9 cellular contexts compared by ENCODE assay signal in genomic region chr17:27630607-27631408, GRCh38. TPM values are rescaled to one million over a fixed set of nuclear protein-coding genes. Genes with fewer than 3 reads are reported as not detected.
DNase-seq lines count a peak whose midpoint lies in the region; ATAC-seq and TF ChIP-seq lines count a peak whose summit lies in the region.
"Had no signal": no experiment of that assay in that cellular context is flagged by ENCODE, and none has a peak within 500 bp of the region (broad histone marks: within the 10 kb centered on the region; RNA-seq: fewer than 3 reads in every experiment).

LGALS9 (plus strand) TSS chr17:27631188; CDS start chr17:27631266, 78 bp downstream.

- TF ChIP-seq CTCF in CD8-positive, alpha-beta T cell (IDR thresholded peaks at IDR 0.05), result no peak
- TF ChIP-seq CTCF in IMR-90 (conservative IDR thresholded peaks at IDR 0.05; ENCODE audit: low read depth, low read length), result no peak
- no peak for TF ChIP-seq CTCF in spleen (IDR thresholded peaks at IDR 0.05 in 8 of 11, conservative IDR thresholded peaks at IDR 0.05 in 3 of 11)

- no peak within 1 kb of the TSS for H2AK9ac ChIP-seq in IMR-90 (replicated peaks; ENCODE audit: low read depth, low read length, poor library complexity)

- H3K4me3 ChIP-seq in CD8-positive, alpha-beta T cell (ENCODE audit: low read depth, low read length), result peak within 1 kb of the TSS; percentile 88
- H3K4me3 ChIP-seq in IMR-90 (ENCODE audit: insufficient read depth, low read depth, low read length), result no peak within 1 kb of the TSS
- peak within 1 kb of the TSS; percentile 34 to 79 (median 52) for H3K4me3 ChIP-seq in spleen

- no peaks in the 10 kb centered on the region for H3K9me3 ChIP-seq in CD8-positive, alpha-beta T cell (ENCODE audit: low read length)
- H3K9me3 ChIP-seq in IMR-90 (ENCODE audit: control insufficient read depth, insufficient read depth, low read length) (no peaks in the 10 kb centered on the region), spleen (no peaks in the 10 kb centered on the region)

- no peak within 1 kb of the TSS for H3K9ac ChIP-seq in IMR-90 (ENCODE audit: low read depth, low read length)

- TF ChIP-seq RAD21 in IMR-90 (IDR thresholded peaks at IDR 0.05; ENCODE audit: low read length), result no peak

- CTCF ChIA-PET in CD8-positive, alpha-beta T cell (lab: Charles Lee), result interaction anchor here (0.8 kb wide), 1 partner anchor 24 kb away, joined by 3 read pairs; no protein-coding TSS in a partner anchor
- CTCF ChIA-PET in IMR-90 (lab: Yijun Ruan, JAX), result no interaction called here

- H4K91ac ChIP-seq in IMR-90 (ENCODE audit: insufficient read depth, low read depth, low read length), result peak within 1 kb of the TSS; percentile 12; the same call in 1 of the 2 replicates

- no peak within 1 kb of the TSS for H2BK5ac ChIP-seq in IMR-90 (ENCODE audit: low read depth, low read length, poor library complexity, severe bottlenecking)

- peak in 6 of 7 experiments; percentile 6 to 62 (median 42) for DNase-seq in CD8-positive, alpha-beta T cell
- DNase-seq in IMR-90 (peak; percentile 38), Right ventricle myocardium inferior (ENCODE audit: missing footprints) (no peak), spleen (peak; percentile 84), NCI-H1417 treated with DMSO at 0.1 percent for 48 hours (lab: John Stamatoyannopoulos, UW) (no peak), NCI-H2171 treated with DMSO at 0.1 percent for 48 hours (lab: John Stamatoyannopoulos, UW) (no peak)
- DNase-seq in activated T-cell treated with anti-CD3 and anti-CD28 coated beads, Interleukin-2, amount 50 U/mL, for 4 hours, result no peak

- peak within 1 kb of the TSS; percentile 22 for H2AFZ ChIP-seq in IMR-90 (replicated peaks; ENCODE audit: low read length, poor library complexity)

- peak within 1 kb of the TSS; percentile 61 for H2AK5ac ChIP-seq in IMR-90 (ENCODE audit: low read depth, low read length)

- peak within 1 kb of the TSS; percentile 84 for H3K27ac Mint-ChIP-seq in CD8-positive, alpha-beta T cell

- H3K27me3 Mint-ChIP-seq in CD8-positive, alpha-beta T cell (ENCODE audit: low read depth), result no peaks in the 10 kb centered on the region
- no peaks in the 10 kb centered on the region for H3K27me3 Mint-ChIP-seq in activated T-cell treated with anti-CD3 and anti-CD28 coated beads, Interleukin-2, amount 50 U/mL, for 4 hours (ENCODE audit: low read depth)

- dilution Hi-C loops in IMR-90 (cut with HindIII; ENCODE audit: low sequenced_read_pairs, unreplicated experiment), result no loop called here

- H3K23ac ChIP-seq in IMR-90 (ENCODE audit: low read depth, low read length), result no peak within 1 kb of the TSS

- in situ Hi-C loops in IMR-90 (cut with MboI; ENCODE audit: low sequenced_read_pairs), result loop anchor here (10.0 kb wide), 2 partner anchors 56 to 396 kb away; no protein-coding TSS in a partner anchor

- H3K14ac ChIP-seq in IMR-90 (replicated peaks; ENCODE audit: low read depth, low read length), result peak within 1 kb of the TSS; percentile 7; the same call in 1 of the 2 replicates

- H3K4ac ChIP-seq in IMR-90 (ENCODE audit: low read depth, low read length), result peak within 1 kb of the TSS; percentile 11; the same call in 1 of the 2 replicates

- H3K56ac ChIP-seq in IMR-90 (ENCODE audit: extremely low read depth, insufficient read depth, low read length), result no peak within 1 kb of the TSS

- H3K9me3 Mint-ChIP-seq in CD8-positive, alpha-beta T cell, result no peaks in the 10 kb centered on the region
- H3K9me3 Mint-ChIP-seq in activated T-cell treated with anti-CD3 and anti-CD28 coated beads, Interleukin-2, amount 50 U/mL, for 4 hours, result no peaks in the 10 kb centered on the region

- no CpG with 5 or more reads among the region's 10 CpGs for WGBS in IMR-90 (ENCODE audit: extremely low coverage in 2 of 2, insufficient read length in 1 of 2), 2 experiments
- WGBS in spleen, 5 donors, result 32 to 39% (median 34%) methylated on average over 10 of the region's 10 CpGs

- no peak within 1 kb of the TSS for H3K4me2 ChIP-seq in IMR-90 (ENCODE audit: low read depth, low read length)

- H3K36me3 ChIP-seq in CD8-positive, alpha-beta T cell (ENCODE audit: insufficient read depth, low read length), result no peaks in the 10 kb centered on the region
- H3K36me3 ChIP-seq in IMR-90 (ENCODE audit: control insufficient read depth, insufficient read depth, low read length), result peaks cover 21% of the 10 kb centered on the region
- H3K36me3 ChIP-seq in spleen, result peaks cover 0 to 20% (median 3%) of the 10 kb centered on the region in 6 donors

- no peaks in the 10 kb centered on the region for H4K20me1 ChIP-seq in IMR-90 (ENCODE audit: insufficient read depth, low read length)

- peaks cover 24% of the 10 kb centered on the region for H3K4me1 Mint-ChIP-seq in CD8-positive, alpha-beta T cell (ENCODE audit: low read depth)
- peaks cover 53% of the 10 kb centered on the region for H3K4me1 Mint-ChIP-seq in activated T-cell treated with anti-CD3 and anti-CD28 coated beads, Interleukin-2, amount 50 U/mL, for 4 hours (ENCODE audit: low read depth)

- H2BK20ac ChIP-seq in IMR-90 (ENCODE audit: low read depth, low read length), result no peak within 1 kb of the TSS

- no peak within 1 kb of the TSS for H3K18ac ChIP-seq in IMR-90 (ENCODE audit: low read depth, low read length)

- H2BK15ac ChIP-seq in IMR-90 (ENCODE audit: low read depth, low read length), result no peak within 1 kb of the TSS

- peaks cover 2% of the 10 kb centered on the region for H3K36me3 Mint-ChIP-seq in CD8-positive, alpha-beta T cell
- peaks cover 7% of the 10 kb centered on the region for H3K36me3 Mint-ChIP-seq in activated T-cell treated with anti-CD3 and anti-CD28 coated beads, Interleukin-2, amount 50 U/mL, for 4 hours (ENCODE audit: insufficient read depth)

- no peak within 1 kb of the TSS for H2BK120ac ChIP-seq in IMR-90 (ENCODE audit: low read depth, low read length)

- no peaks in the 10 kb centered on the region for H3K27me3 ChIP-seq in CD8-positive, alpha-beta T cell (ENCODE audit: insufficient read depth, low read length)
- H3K27me3 ChIP-seq in IMR-90 (ENCODE audit: control insufficient read depth, insufficient read depth, low read length) (no peaks in the 10 kb centered on the region), spleen (replicated peaks in 1 of 7) (no peaks in the 10 kb centered on the region)
- H3K27me3 ChIP-seq: foreskin keratinocyte had no signal

- intact Hi-C loops in CD8-positive, alpha-beta T cell (cut with DNase I, micrococcal nuclease), result no loop called here
- intact Hi-C loops in IMR-90 (cut with micrococcal nuclease), result no loop called here
- intact Hi-C loops in Right ventricle myocardium inferior (cut with DNase I), result no loop called here
- intact Hi-C loops in spleen (cut with DNase I; ENCODE audit: low total_unique reads), result no loop called here

- H4K8ac ChIP-seq in IMR-90 (ENCODE audit: low read depth in 2 of 2, low read length in 2 of 2), result peak within 1 kb of the TSS in 1 of 2 experiments; percentile 56; a peak in 2 of 4 replicates

- peaks cover 10% of the 10 kb centered on the region for H3K9me1 ChIP-seq in IMR-90 (ENCODE audit: insufficient read depth, low read length)

- no peak for TF ChIP-seq POLR2A in IMR-90 (IDR thresholded peaks at IDR 0.05; ENCODE audit: low read depth, low read length)
- TF ChIP-seq POLR2A in spleen (IDR thresholded peaks at IDR 0.05), result peak in 2 of 3 donors; percentile 26 to 43

- H3K4me3 Mint-ChIP-seq in CD8-positive, alpha-beta T cell, result peak within 1 kb of the TSS; percentile 91
- H3K4me3 Mint-ChIP-seq in activated T-cell treated with anti-CD3 and anti-CD28 coated beads, Interleukin-2, amount 50 U/mL, for 4 hours, result peak within 1 kb of the TSS; percentile 83

- no peaks in the 10 kb centered on the region for H3K79me1 ChIP-seq in IMR-90 (ENCODE audit: low read depth in 1 of 2, low read length in 2 of 2)

- BruUV-seq in IMR-90 (replicated peaks; lab: Mats Ljungman, UMichigan), result no TSS peak

- POLR2A ChIA-PET in CD8-positive, alpha-beta T cell (lab: Charles Lee), result no interaction called here
- POLR2A ChIA-PET in IMR-90 (lab: Charles Lee; ENCODE audit: unreplicated experiment), result no interaction called here

- peak; percentile 84 for ATAC-seq in CD8-positive, alpha-beta T cell
- ATAC-seq in GM19372 (IDR thresholded peaks at IDR 0.05; ENCODE audit: low read depth, unreplicated experiment), result peak; percentile 69
- ATAC-seq in IMR-90 (ENCODE audit: low read depth), result peak; percentile 61
- peak; percentile 65 to 71 for ATAC-seq in activated T-cell treated with anti-CD3 and anti-CD28 coated beads, Interleukin-2, amount 50 U/mL, for 4 hours
- ATAC-seq in Right ventricle myocardium inferior, result peak; percentile 11

- H4K5ac ChIP-seq in IMR-90 (ENCODE audit: low read depth, low read length), result 0 out of 2 replicates have a peak within 1 kb of the TSS, but pooled peaks have one; percentile 35

- H3K4me1 ChIP-seq in CD8-positive, alpha-beta T cell (ENCODE audit: insufficient read depth, low read length), result peaks cover 17% of the 10 kb centered on the region
- H3K4me1 ChIP-seq in IMR-90 (ENCODE audit: control insufficient read depth, insufficient read depth, low read length) (peaks cover 10% of the 10 kb centered on the region), spleen (peaks cover 22 to 62% (median 54%) of the 10 kb centered on the region in 6 donors)

- H3K27ac ChIP-seq in CD8-positive, alpha-beta T cell (ENCODE audit: low read depth, low read length), result peak within 1 kb of the TSS; percentile 55
- H3K27ac ChIP-seq in IMR-90 (ENCODE audit: insufficient read depth, low read length) (no peak within 1 kb of the TSS), spleen (peak within 1 kb of the TSS; percentile 60 to 92 (median 84))
- H3K27ac ChIP-seq: foreskin keratinocyte had no signal

TF ChIP-seq in IMR-90, 13 proteins besides CTCF, POLR2A, EP300 and RAD21 (continues in another document):
- no peak for TF ChIP-seq ELK1 (IDR thresholded peaks at IDR 0.05; ENCODE audit: borderline replicate concordance, low read depth, low read length)
- no peak for TF ChIP-seq SMC3 (IDR thresholded peaks at IDR 0.05; ENCODE audit: low read depth, low read length)
- no peak for TF ChIP-seq RFX5 (IDR thresholded peaks at IDR 0.05; ENCODE audit: low read depth, low read length)

RNA-seq across cellular contexts. Expression of gene LGALS9, which starts in this region (rescaled TPM):
- 10 to 100 TPM; 13.9 to 14.9 TPM for total RNA-seq in CD8-positive, alpha-beta T cell
- total RNA-seq in IMR-90 (2012; rRNA removed) (0.54 and 0.83 TPM in 2 replicates), Right ventricle myocardium inferior (18.2 TPM), spleen (100 to 1,000 TPM; 187 to 309 (median 252) TPM)
- polyA plus RNA-seq in IMR-90 (2012; rRNA removed) (2.5 and 3.7 TPM in 2 replicates), spleen (100 to 1,000 TPM; 162 to 202 (median 198) TPM)
- polyA plus RNA-seq in IMR-90 (2012; cell fraction: cytosol; rRNA removed), result 1.1 and 2.0 TPM in 2 replicates
- polyA plus RNA-seq in IMR-90 (2012; cell fraction: nucleus; rRNA removed; ENCODE audit: low replicate concordance), result 6.8 and 8.6 TPM in 2 replicates
- total RNA-seq in activated T-cell treated with anti-CD3 and anti-CD28 coated beads, Interleukin-2, amount 50 U/mL, for 4 hours, result 10 to 100 TPM; 13.4 to 21.8 (median 16.4) TPM

Comparison
In these comparisons a context has a peak if more than half of its experiments do, and no peak if none do; other contexts are left out.
1. RNA of gene LGALS9 (polyA plus RNA-seq): 162 to 202 TPM in spleen; 1.1 to 8.6 TPM in IMR-90; every median in the first group is over 10 times any median in the second.
2. ATAC-seq: peak in every context shown above with its lines; median percentile 84 in CD8-positive, alpha-beta T cell; 69 in GM19372; 68 in activated T-cell treated with anti-CD3 and anti-CD28 coated beads, Interleukin-2, amount 50 U/mL, for 4 hours; 61 in IMR-90; 11 in Right ventricle myocardium inferior.
3. DNase-seq: peak in CD8-positive, alpha-beta T cell (6 of 7), IMR-90 (single experiment) and spleen (single experiment); none in activated T-cell treated with anti-CD3 and anti-CD28 coated beads, Interleukin-2, amount 50 U/mL, for 4 hours (single experiment), Right ventricle myocardium inferior (single experiment), NCI-H1417 treated with DMSO at 0.1 percent for 48 hours (single experiment) and NCI-H2171 treated with DMSO at 0.1 percent for 48 hours (single experiment).